In genomic region chr5:162948677-162949076, GRCh38 we compare ENCODE assay signal across 38 cellular contexts.
"Had no signal": no experiment of that assay in that cellular context is flagged by ENCODE, and none has a peak within 500 bp of the region (broad histone marks: within the 10 kb centered on the region; RNA-seq: fewer than 3 reads in every experiment).

No MANE protein-coding gene starts in this region.

- H3K36me3 Mint-ChIP-seq: activated naive CD4-positive, alpha-beta T cell treated with anti-CD3 and anti-CD28 coated beads, Interleukin-2, amount 10 ng/mL, durations not matched to agents 7 days and 5 days; activated naive CD4-positive, alpha-beta T cell treated with anti-CD3 and anti-CD28 coated beads, Interleukin-2, amount 50 U/mL, for 24 hours; activated naive CD4-positive, alpha-beta T cell treated with anti-CD3 and anti-CD28 coated beads, Interleukin-2, amount 50 U/mL, for 72 hours; activated naive CD8-positive, alpha-beta T cell; activated naive CD8-positive, alpha-beta T cell treated with anti-CD3 and anti-CD28 coated beads for 36 hours; activated naive CD8-positive, alpha-beta T cell treated with anti-CD3 and anti-CD28 coated beads, Interleukin-2, amount 10 ng/mL, durations not matched to agents 7 days and 5 days; brain had no signal

- H3K9me3 ChIP-seq: adrenal gland, ascending aorta, body of pancreas had no signal

- H3K27me3 Mint-ChIP-seq: activated naive CD4-positive, alpha-beta T cell treated with anti-CD3 and anti-CD28 coated beads, Interleukin-2, amount 10 ng/mL, durations not matched to agents 7 days and 5 days; activated naive CD4-positive, alpha-beta T cell treated with anti-CD3 and anti-CD28 coated beads, Interleukin-2, amount 50 U/mL, for 24 hours; activated naive CD8-positive, alpha-beta T cell; activated naive CD8-positive, alpha-beta T cell treated with anti-CD3 and anti-CD28 coated beads for 36 hours; activated naive CD8-positive, alpha-beta T cell treated with anti-CD3 and anti-CD28 coated beads, Interleukin-2, amount 10 ng/mL, durations not matched to agents 7 days and 5 days; activated naive CD8-positive, alpha-beta T cell treated with anti-CD3 and anti-CD28 coated beads, Interleukin-2, amount 50 U/mL, for 24 hours; activated T-cell treated with anti-CD3 and anti-CD28 coated beads, Interleukin-2, amount 50 U/mL, for 24 hours; activated T-helper 17 cell treated with anti-CD3 and anti-CD28 coated beads, Interleukin-2, amount 50 U/mL, for 72 hours; brain; central memory CD8-positive, alpha-beta T cell had no signal

- H3K36me3 ChIP-seq: adrenal gland, ascending aorta, brain microvascular endothelial cell, breast epithelium, cardiac muscle cell had no signal

- H3K4me1 Mint-ChIP-seq: activated naive CD4-positive, alpha-beta T cell treated with anti-CD3 and anti-CD28 coated beads, Interleukin-2, amount 10 ng/mL, durations not matched to agents 7 days and 5 days; activated naive CD4-positive, alpha-beta T cell treated with anti-CD3 and anti-CD28 coated beads, Interleukin-2, amount 50 U/mL, for 24 hours; activated naive CD8-positive, alpha-beta T cell treated with anti-CD3 and anti-CD28 coated beads for 36 hours; activated naive CD8-positive, alpha-beta T cell treated with anti-CD3 and anti-CD28 coated beads, Interleukin-2, amount 10 ng/mL, durations not matched to agents 7 days and 5 days; activated naive CD8-positive, alpha-beta T cell treated with anti-CD3 and anti-CD28 coated beads, Interleukin-2, amount 50 U/mL, for 24 hours; activated T-helper 17 cell treated with anti-CD3 and anti-CD28 coated beads, Interleukin-2, amount 50 U/mL, for 72 hours; brain; central memory CD8-positive, alpha-beta T cell had no signal

- H3K4me3 Mint-ChIP-seq: activated naive CD4-positive, alpha-beta T cell treated with anti-CD3 and anti-CD28 coated beads for 36 hours; activated naive CD4-positive, alpha-beta T cell treated with anti-CD3 and anti-CD28 coated beads, Interleukin-2, amount 10 ng/mL, durations not matched to agents 7 days and 5 days; activated naive CD4-positive, alpha-beta T cell treated with anti-CD3 and anti-CD28 coated beads, Interleukin-2, amount 50 U/mL, for 24 hours; activated naive CD8-positive, alpha-beta T cell; activated naive CD8-positive, alpha-beta T cell treated with anti-CD3 and anti-CD28 coated beads for 36 hours; activated naive CD8-positive, alpha-beta T cell treated with anti-CD3 and anti-CD28 coated beads, Interleukin-2, amount 10 ng/mL, durations not matched to agents 7 days and 5 days; activated naive CD8-positive, alpha-beta T cell treated with anti-CD3 and anti-CD28 coated beads, Interleukin-2, amount 50 U/mL, for 24 hours; activated T-cell treated with anti-CD3 and anti-CD28 coated beads, Interleukin-2, amount 50 U/mL, for 24 hours; activated T-cell treated with anti-CD3 and anti-CD28 coated beads, Interleukin-2, amount 50 U/mL, for 4 hours; activated T-cell treated with anti-CD3 and anti-CD28 coated beads, Interleukin-2, amount 50 U/mL, for 72 hours; activated T-helper 1 cell treated with anti-CD3 and anti-CD28 coated beads, Interleukin-12 subunit alpha, Interleukin-12 subunit beta, Interleukin-2, Interleukin-4 antibody, amounts not matched to agents 30 ng/mL and 10 ng/mL and 1 ng/mL, durations not matched to agents 14 hours and 24 hours and 36 hours; activated T-helper 17 cell treated with anti-CD3 and anti-CD28 coated beads, Interleukin-2, amount 50 U/mL, for 72 hours; brain; central memory CD8-positive, alpha-beta T cell had no signal

- H3K27ac ChIP-seq: adrenal gland, ascending aorta, body of pancreas, brain microvascular endothelial cell, breast epithelium, cardiac muscle cell had no signal

- H3K27ac Mint-ChIP-seq: activated naive CD4-positive, alpha-beta T cell treated with anti-CD3 and anti-CD28 coated beads for 36 hours; activated naive CD4-positive, alpha-beta T cell treated with anti-CD3 and anti-CD28 coated beads, Interleukin-2, amount 10 ng/mL, durations not matched to agents 7 days and 5 days; activated naive CD4-positive, alpha-beta T cell treated with anti-CD3 and anti-CD28 coated beads, Interleukin-2, amount 50 U/mL, for 24 hours; activated naive CD4-positive, alpha-beta T cell treated with anti-CD3 and anti-CD28 coated beads, Interleukin-2, amount 50 U/mL, for 72 hours; activated naive CD8-positive, alpha-beta T cell; activated naive CD8-positive, alpha-beta T cell treated with anti-CD3 and anti-CD28 coated beads for 36 hours; activated naive CD8-positive, alpha-beta T cell treated with anti-CD3 and anti-CD28 coated beads, Interleukin-2, amount 10 ng/mL, durations not matched to agents 7 days and 5 days; activated naive CD8-positive, alpha-beta T cell treated with anti-CD3 and anti-CD28 coated beads, Interleukin-2, amount 50 U/mL, for 24 hours; activated T-cell treated with anti-CD3 and anti-CD28 coated beads, Interleukin-2, amount 50 U/mL, for 24 hours; activated T-cell treated with anti-CD3 and anti-CD28 coated beads, Interleukin-2, amount 50 U/mL, for 72 hours; activated T-helper 1 cell treated with anti-CD3 and anti-CD28 coated beads, Interleukin-12 subunit alpha, Interleukin-12 subunit beta, Interleukin-2, Interleukin-4 antibody, amounts not matched to agents 30 ng/mL and 10 ng/mL and 1 ng/mL, durations not matched to agents 14 hours and 24 hours and 36 hours; activated T-helper 17 cell treated with anti-CD3 and anti-CD28 coated beads, Interleukin-2, amount 50 U/mL, for 72 hours; activated T-helper 2 cell treated with anti-CD3 and anti-CD28 coated beads, Interferon-gamma antibody, Interleukin-2, Interleukin-4, amounts not matched to agents 10 μg/mL and 5 μg/mL and 100 μg/mL, durations not matched to agents 14 hours and 24 hours and 36 hours; brain had no signal

- H3K4me3 ChIP-seq: adrenal gland, ascending aorta, body of pancreas, breast epithelium, cardiac muscle cell had no signal

- H3K27me3 ChIP-seq: adrenal gland, ascending aorta, body of pancreas, brain microvascular endothelial cell, breast epithelium, cardiac muscle cell had no signal

- DNase-seq: activated effector memory CD4-positive, alpha-beta T cell treated with anti-CD3 and anti-CD28 coated beads, Interleukin-2, amount 50 U/mL, for 16 hours; activated effector memory CD4-positive, alpha-beta T cell treated with Interleukin-2 at 50 U/mL for 16 hours; activated gamma-delta T cell; activated gamma-delta T cell treated with Interleukin-2 at 50 U/mL for 16 hours; activated naive CD4-positive, alpha-beta T cell; activated naive CD4-positive, alpha-beta T cell treated with anti-CD3 and anti-CD28 coated beads for 36 hours; activated naive CD4-positive, alpha-beta T cell treated with anti-CD3 and anti-CD28 coated beads, Interleukin-2, amount 10 ng/mL, durations not matched to agents 7 days and 5 days; activated naive CD4-positive, alpha-beta T cell treated with anti-CD3 and anti-CD28 coated beads, Interleukin-2, amount 50 U/mL, for 16 hours; activated naive CD4-positive, alpha-beta T cell treated with Interleukin-2 at 50 U/mL for 16 hours; activated naive CD8-positive, alpha-beta T cell treated with anti-CD3 and anti-CD28 coated beads for 36 hours; activated naive CD8-positive, alpha-beta T cell treated with anti-CD3 and anti-CD28 coated beads, Interleukin-2, amount 10 ng/mL, durations not matched to agents 7 days and 5 days; activated naive CD8-positive, alpha-beta T cell treated with anti-CD3 and anti-CD28 coated beads, Interleukin-2, amount 50 U/mL, for 24 hours; activated T-cell treated with anti-CD3 and anti-CD28 coated beads, Interleukin-2, amount 50 U/mL, for 1 hour; activated T-cell treated with anti-CD3 and anti-CD28 coated beads, Interleukin-2, amount 50 U/mL, for 24 hours; activated T-cell treated with anti-CD3 and anti-CD28 coated beads, Interleukin-2, amount 50 U/mL, for 4 hours; activated T-cell treated with anti-CD3 and anti-CD28 coated beads, Interleukin-2, amount 50 U/mL, for 48 hours; activated T-cell treated with anti-CD3 and anti-CD28 coated beads, Interleukin-2, amount 50 U/mL, for 72 hours; adrenal gland; amniotic stem cell; amygdala; anterior cingulate cortex; aorta; body of pancreas; brain microvascular endothelial cell; caudate nucleus; central memory CD4-positive, alpha-beta T cell; cerebellar nuclear complex had no signal

- H3K9me3 Mint-ChIP-seq: activated naive CD8-positive, alpha-beta T cell treated with anti-CD3 and anti-CD28 coated beads, Interleukin-2, amount 10 ng/mL, durations not matched to agents 7 days and 5 days; brain had no signal
